In the genomic region with DNA sequence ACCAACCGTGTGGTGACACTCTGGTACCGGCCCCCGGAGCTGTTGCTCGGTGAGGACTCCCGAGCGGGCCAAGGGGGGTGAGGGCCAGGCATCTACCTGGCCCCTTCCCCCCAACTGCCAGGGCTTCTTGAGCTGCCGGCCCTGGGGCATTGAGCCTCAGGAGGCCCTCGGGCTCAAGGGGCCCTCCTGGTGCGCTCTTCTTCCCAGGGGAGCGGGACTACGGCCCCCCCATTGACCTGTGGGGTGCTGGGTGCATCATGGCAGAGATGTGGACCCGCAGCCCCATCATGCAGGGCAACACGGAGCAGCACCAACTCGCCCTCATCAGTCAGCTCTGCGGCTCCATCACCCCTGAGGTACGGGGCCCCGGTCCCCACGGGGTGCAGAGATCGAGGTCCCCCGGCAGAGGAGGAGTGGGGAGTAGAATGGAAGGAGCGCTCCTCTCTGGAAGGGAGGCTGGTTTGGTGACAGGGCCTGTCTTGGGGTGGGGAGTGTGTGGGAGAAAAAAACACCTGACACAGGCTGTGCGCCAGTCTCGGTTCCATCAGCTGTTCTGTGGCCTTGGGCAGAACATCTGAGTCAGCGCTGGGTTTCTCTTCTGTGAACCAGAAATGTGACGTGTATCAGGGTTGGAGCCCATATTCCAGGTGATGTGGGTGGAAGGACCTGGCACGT, we compare ENCODE assay signal across 13 cellular contexts. TPM values are rescaled to one million over a fixed set of nuclear protein-coding genes. Genes with fewer than 3 reads are reported as not detected.
DNase-seq lines count a peak whose midpoint lies in the region; ATAC-seq, FAIRE-seq and TF ChIP-seq lines count a peak whose summit lies in the region.
"Had no signal": no experiment of that assay in that cellular context is flagged by ENCODE, and none has a peak within 500 bp of the region (broad histone marks: within the 10 kb centered on the region; RNA-seq: fewer than 3 reads in every experiment).

No MANE protein-coding gene starts in this region.

- dilution Hi-C loops in keratinocyte (cut with MboI; ENCODE audit: extremely low pct_ligation_motif_present, low sequenced_read_pairs) = no loop called here

- H2AFZ ChIP-seq in keratinocyte (ENCODE audit: control insufficient read depth, low read length) = no peak overlapping the region

- no peak overlapping the region for H3K9ac ChIP-seq in keratinocyte (ENCODE audit: control insufficient read depth, extremely low read depth, insufficient read depth, low read length)

- H3K9me1 ChIP-seq in keratinocyte (ENCODE audit: control insufficient read depth, extremely low read depth, insufficient read depth, low read length) = no peaks in the 10 kb centered on the region

- DNase-seq in RWPE1 (ENCODE audit: low spot score) (no peak), keratinocyte (ENCODE audit: low read depth, low spot score) (no peak), NCI-H510A (lab: John Stamatoyannopoulos, UW) (no peak), NCI-H2196 (lab: John Stamatoyannopoulos, UW; ENCODE audit: unreplicated experiment) (no peak)
- DNase-seq in activated CD8-positive, alpha-beta memory T cell treated with anti-CD3 and anti-CD28 coated beads, Interleukin-2, amount 50 U/mL, for 24 hours (ENCODE audit: extremely low read depth) = peak; percentile 56
- peak; percentile 65 to 71 for DNase-seq in stimulated activated CD4-positive, alpha-beta T cell treated with anti-CD3 and anti-CD28 coated beads, Interleukin-4, amount 100 ng/mL, for 48 hours (ENCODE audit: low read depth in 2 of 2)
- DNase-seq: CD8-positive, alpha-beta T cell; foreskin fibroblast; natural killer cell; NCI-H1048; NCI-H526; RPMI8226 had no signal

- CTCF ChIA-PET in RWPE1 (lab: Yijun Ruan, JAX) = interaction anchor here (0.7 to 1.7 kb wide), 4 partner anchors 13 to 86 kb away, joined by 3 to 12 read pairs (median 5); no protein-coding TSS in a partner anchor

- no peak for FAIRE-seq in keratinocyte (lab: Jason Lieb, UNC)

- peaks cover 25% of the 10 kb centered on the region for H4K20me1 ChIP-seq in keratinocyte (ENCODE audit: control insufficient read depth, extremely low read depth, insufficient read depth, low read length)

- TF ChIP-seq CTCF in RWPE1 (conservative IDR thresholded peaks at IDR 0.05; ENCODE audit: low read depth) (no peak), keratinocyte (optimal IDR thresholded peaks at IDR 0.05 in 1 of 3, IDR thresholded peaks at IDR 0.05 in 1 of 3, conservative IDR thresholded peaks at IDR 0.05 in 1 of 3; ENCODE audit: extremely low read depth in 1 of 3, insufficient read depth in 2 of 3, low read length in 3 of 3) (no peak)

- H3K36me3 ChIP-seq in keratinocyte (ENCODE audit: control insufficient read depth in 2 of 2, extremely low read depth in 1 of 2, insufficient read depth in 2 of 2, low read length in 2 of 2) = peaks cover 42 to 43% of the 10 kb centered on the region in 2 experiments

- no peak for ATAC-seq in GM21825 (IDR thresholded peaks at IDR 0.05; ENCODE audit: unreplicated experiment)
- ATAC-seq: CD8-positive, alpha-beta T cell; natural killer cell had no signal

- POLR2A ChIA-PET in RWPE1 (lab: Yijun Ruan, JAX; ENCODE audit: low non-redundant PET) = interaction anchor here (1.6 kb wide), 1 partner anchor 13 kb away, joined by 4 read pairs; no protein-coding TSS in a partner anchor

- peaks cover 15% of the 10 kb centered on the region for H3K4me1 ChIP-seq in keratinocyte (ENCODE audit: control insufficient read depth, extremely low read depth, insufficient read depth, low read length)

- H3K27ac ChIP-seq in RWPE1 (peak overlapping the region; percentile 20), keratinocyte (ENCODE audit: control insufficient read depth, insufficient read depth, low read length) (peak overlapping the region; percentile 6)

- no peaks in the 10 kb centered on the region for H3K9me3 ChIP-seq in keratinocyte (ENCODE audit: control insufficient read depth, low read depth, low read length)

- H3K4me3 ChIP-seq in keratinocyte (ENCODE audit: control insufficient read depth in 2 of 3, extremely low read depth in 1 of 3, insufficient read depth in 2 of 3, low read depth in 1 of 3, low read length in 3 of 3) = no peak overlapping the region

- no peaks in the 10 kb centered on the region for H3K27me3 ChIP-seq in keratinocyte (ENCODE audit: control insufficient read depth, extremely low read depth, insufficient read depth, low read length)

- peaks cover 50% of the 10 kb centered on the region for H3K79me2 ChIP-seq in keratinocyte (ENCODE audit: control insufficient read depth, insufficient read depth, low read length)

- no peak overlapping the region for H3K4me2 ChIP-seq in keratinocyte (ENCODE audit: control insufficient read depth, extremely low read depth, insufficient read depth, low read depth, low read length)

RNA-seq across cellular contexts. Expression of gene CDK9, which starts 2.6 kb away (rescaled TPM):
- 39.0 to 100.0 TPM (median 47.8 TPM) in 3 replicates for polyA plus RNA-seq in keratinocyte
- polyA plus RNA-seq in keratinocyte (2011; ENCODE audit: low read depth) = 35.0 TPM
- polyA plus RNA-seq in keratinocyte (2011; cell fraction: cytosol; rRNA removed) = 41.3 and 43.3 TPM in 2 replicates
- polyA plus RNA-seq in keratinocyte (2011; cell fraction: nucleus; rRNA removed) = 66.7 and 69.1 TPM in 2 replicates
- 49.0 and 57.9 TPM in 2 replicates for polyA plus RNA-seq in keratinocyte (2012; ENCODE audit: low replicate concordance)
- 65.3 to 79.5 TPM (median 73.0 TPM) in 3 replicates for polyA minus RNA-seq in keratinocyte
- 65.2 TPM for polyA minus RNA-seq in keratinocyte (2011; cell fraction: cytosol; rRNA and poly(A)+ RNA removed)
- polyA minus RNA-seq in keratinocyte (2011; cell fraction: nucleus; rRNA and poly(A)+ RNA removed) = 33.9 and 50.0 TPM in 2 replicates

RNA-seq across cellular contexts. Expression of gene SH2D3C, which starts 10.0 kb away (rescaled TPM):
- polyA plus RNA-seq in keratinocyte = 0.12 to 0.21 TPM in 2 of 3 replicates, not detected in the other
- polyA plus RNA-seq in keratinocyte (2011; ENCODE audit: low read depth) = not detected
- polyA plus RNA-seq in keratinocyte (2011; cell fraction: cytosol; rRNA removed) = 0.07 and 0.13 TPM in 2 replicates
- polyA plus RNA-seq in keratinocyte (2011; cell fraction: nucleus; rRNA removed) = 0.06 and 0.27 TPM in 2 replicates
- polyA plus RNA-seq in keratinocyte (2012; ENCODE audit: low replicate concordance) = 0.13 and 0.18 TPM in 2 replicates
- polyA minus RNA-seq in keratinocyte = 0.16 TPM in 1 of 3 replicates, not detected in the others
- polyA minus RNA-seq in keratinocyte (2011; cell fraction: cytosol; rRNA and poly(A)+ RNA removed) = not detected
- polyA minus RNA-seq in keratinocyte (2011; cell fraction: nucleus; rRNA and poly(A)+ RNA removed) = not detected in 2 replicates

RNA-seq across cellular contexts. Expression of gene FPGS, which starts 14.2 kb away (rescaled TPM):
- 38.2 to 65.0 TPM (median 56.3 TPM) in 3 replicates for polyA plus RNA-seq in keratinocyte
- 19.2 TPM for polyA plus RNA-seq in keratinocyte (2011; ENCODE audit: low read depth)
- polyA plus RNA-seq in keratinocyte (2011; cell fraction: cytosol; rRNA removed) = 42.2 and 62.6 TPM in 2 replicates
- 83.1 and 97.6 TPM in 2 replicates for polyA plus RNA-seq in keratinocyte (2011; cell fraction: nucleus; rRNA removed)
- polyA plus RNA-seq in keratinocyte (2012; ENCODE audit: low replicate concordance) = 23.7 and 67.7 TPM in 2 replicates
- 45.2 to 134 TPM (median 50.4 TPM) in 3 replicates for polyA minus RNA-seq in keratinocyte
- polyA minus RNA-seq in keratinocyte (2011; cell fraction: cytosol; rRNA and poly(A)+ RNA removed) = 85.6 TPM
- polyA minus RNA-seq in keratinocyte (2011; cell fraction: nucleus; rRNA and poly(A)+ RNA removed) = 38.2 and 44.2 TPM in 2 replicates

RNA-seq across cellular contexts. Expression of gene TOR2A, which starts 53.4 kb away (rescaled TPM):
- polyA plus RNA-seq in keratinocyte = 2.3 to 5.9 TPM (median 4.1 TPM) in 3 replicates
- 4.1 TPM for polyA plus RNA-seq in keratinocyte (2011; ENCODE audit: low read depth)
- 3.7 and 6.1 TPM in 2 replicates for polyA plus RNA-seq in keratinocyte (2011; cell fraction: cytosol; rRNA removed)
- polyA plus RNA-seq in keratinocyte (2011; cell fraction: nucleus; rRNA removed) = 9.9 and 12.0 TPM in 2 replicates
- 7.8 and 8.8 TPM in 2 replicates for polyA plus RNA-seq in keratinocyte (2012; ENCODE audit: low replicate concordance)
- 1.7 to 7.1 TPM (median 2.6 TPM) in 3 replicates for polyA minus RNA-seq in keratinocyte
- polyA minus RNA-seq in keratinocyte (2011; cell fraction: cytosol; rRNA and poly(A)+ RNA removed) = 9.2 TPM
- polyA minus RNA-seq in keratinocyte (2011; cell fraction: nucleus; rRNA and poly(A)+ RNA removed) = 2.8 and 5.9 TPM in 2 replicates

Comparison
In these comparisons a context has a peak if more than half of its experiments do, and no peak if none do; other contexts are left out.
1. DNase-seq: peak in activated CD8-positive, alpha-beta memory T cell treated with anti-CD3 and anti-CD28 coated beads, Interleukin-2, amount 50 U/mL, for 24 hours (single experiment) and stimulated activated CD4-positive, alpha-beta T cell treated with anti-CD3 and anti-CD28 coated beads, Interleukin-4, amount 100 ng/mL, for 48 hours (2 of 2); none in RWPE1 (single experiment), keratinocyte (single experiment), NCI-H510A (single experiment) and NCI-H2196 (single experiment).